Comparison of ENCODE assay signal across 11 cellular contexts in genomic region chr6:145212807-145213206, GRCh38.
DNase-seq lines count a peak whose midpoint lies in the region; ATAC-seq lines count a peak whose summit lies in the region.
"Had no signal": no experiment of that assay in that cellular context is flagged by ENCODE, and none has a peak within 500 bp of the region (broad histone marks: within the 10 kb centered on the region; RNA-seq: fewer than 3 reads in every experiment).

No MANE protein-coding gene starts in this region.

- H3K36me3 Mint-ChIP-seq in stimulated activated naive B cell treated with anti-CD40 and anti-IgM and Interleukin-4, amounts not matched to agents 10 μg/mL and 1 μg/mL and 100 μg/mL, for 72 hours, result no peaks in the 10 kb centered on the region
- H3K36me3 Mint-ChIP-seq: activated naive CD8-positive, alpha-beta T cell had no signal

- no peak overlapping the region for H3K4me3 Mint-ChIP-seq in stimulated activated naive B cell treated with anti-CD40 and anti-IgM and Interleukin-4, amounts not matched to agents 10 μg/mL and 1 μg/mL and 100 μg/mL, for 72 hours
- H3K4me3 Mint-ChIP-seq: activated naive CD8-positive, alpha-beta T cell had no signal

- no peaks in the 10 kb centered on the region for H3K9me3 Mint-ChIP-seq in stimulated activated naive B cell treated with anti-CD40 and anti-IgM and Interleukin-4, amounts not matched to agents 10 μg/mL and 1 μg/mL and 100 μg/mL, for 72 hours

- no peak overlapping the region for H3K27ac Mint-ChIP-seq in stimulated activated naive B cell treated with anti-CD40 and anti-IgM and Interleukin-4, amounts not matched to agents 10 μg/mL and 1 μg/mL and 100 μg/mL, for 72 hours
- H3K27ac Mint-ChIP-seq: activated naive CD8-positive, alpha-beta T cell had no signal

- DNase-seq in stimulated activated naive B cell treated with anti-CD40 and anti-IgM and Interleukin-4, amounts not matched to agents 10 μg/mL and 1 μg/mL and 100 μg/mL, for 72 hours, result no peak
- DNase-seq in Kasumi-1 (lab: John Stamatoyannopoulos, UW), result no peak
- DNase-seq in OCI-M1 (lab: John Stamatoyannopoulos, UW), result no peak
- DNase-seq in left cardiac atrium, result no peak
- DNase-seq: cerebellar nuclear complex, HCEC 1CT, NCI-H2171 had no signal

- no peaks in the 10 kb centered on the region for H3K27me3 Mint-ChIP-seq in stimulated activated naive B cell treated with anti-CD40 and anti-IgM and Interleukin-4, amounts not matched to agents 10 μg/mL and 1 μg/mL and 100 μg/mL, for 72 hours
- H3K27me3 Mint-ChIP-seq: activated naive CD8-positive, alpha-beta T cell had no signal

- intact Hi-C loops in left cardiac atrium (cut with DNase I), result no loop called here

- H3K4me1 Mint-ChIP-seq in stimulated activated naive B cell treated with anti-CD40 and anti-IgM and Interleukin-4, amounts not matched to agents 10 μg/mL and 1 μg/mL and 100 μg/mL, for 72 hours, result peaks cover 4 to 27% of the 10 kb centered on the region in 2 donors

- ATAC-seq in GM19328 (IDR thresholded peaks at IDR 0.05; ENCODE audit: unreplicated experiment) (peak; percentile 22), HG02571 (IDR thresholded peaks at IDR 0.05; ENCODE audit: unreplicated experiment) (peak; percentile 10), HG03354 (IDR thresholded peaks at IDR 0.05; ENCODE audit: poor library complexity, severe bottlenecking, unreplicated experiment) (peak; percentile 33), left cardiac atrium (no peak)
- ATAC-seq in stimulated activated naive B cell treated with anti-CD40 and anti-IgM and Interleukin-4, amounts not matched to agents 10 μg/mL and 1 μg/mL and 100 μg/mL, for 72 hours (replicated peaks), result peak; percentile 82 to 87

Comparison
In these comparisons a context has a peak if more than half of its experiments do, and no peak if none do; other contexts are left out.
1. ATAC-seq: peak in GM19328 (single experiment), HG02571 (single experiment), HG03354 (single experiment) and stimulated activated naive B cell treated with anti-CD40 and anti-IgM and Interleukin-4, amounts not matched to agents 10 μg/mL and 1 μg/mL and 100 μg/mL, for 72 hours (2 of 2); none in left cardiac atrium (0 of 2).